ENCODE assay signal across 9 cellular contexts in the genomic region with DNA sequence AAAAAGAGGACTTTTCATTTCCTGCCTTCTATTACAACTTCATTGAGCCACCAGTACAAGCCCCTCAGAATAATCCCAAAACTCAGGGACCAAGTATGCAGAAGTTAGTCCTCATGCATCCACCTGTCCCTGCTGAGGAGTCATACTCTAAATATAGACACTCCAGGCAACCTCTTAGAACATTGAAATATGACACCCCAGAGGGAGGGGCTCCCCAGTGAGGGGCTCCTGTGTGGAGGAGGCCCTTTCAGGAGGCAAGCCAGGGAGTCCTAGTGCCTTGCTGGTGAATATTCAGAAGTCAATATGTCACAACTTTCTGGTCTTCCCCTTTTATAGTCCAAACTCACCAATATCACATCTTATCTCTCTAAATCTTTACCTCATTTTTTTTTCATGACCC. TPM values are rescaled to one million over a fixed set of nuclear protein-coding genes. Genes with fewer than 3 reads are reported as not detected.
DNase-seq lines count a peak whose midpoint lies in the region; ATAC-seq and TF ChIP-seq lines count a peak whose summit lies in the region.
"Had no signal": no experiment of that assay in that cellular context is flagged by ENCODE, and none has a peak within 500 bp of the region (broad histone marks: within the 10 kb centered on the region; RNA-seq: fewer than 3 reads in every experiment).

No MANE protein-coding gene starts in this region.

- no TSS peak for BruUV-seq in OCI-LY7 (replicated peaks; lab: Mats Ljungman, UMichigan)

- peak; percentile 62 for DNase-seq in LHCN-M2 (ENCODE audit: low read depth)
- DNase-seq in OCI-LY7 (ENCODE audit: low spot score) = peak; percentile 9
- peak; percentile 19 for DNase-seq in iPS-NIHi11 (ENCODE audit: low spot score)
- DNase-seq in mucosa of gallbladder (ENCODE audit: low spot score) = no peak
- DNase-seq in left lobe of liver (ENCODE audit: low spot score) = no peak
- DNase-seq: activated CD4-positive, CD25-positive, alpha-beta regulatory T cell treated with anti-CD3 and anti-CD28 coated beads, Interleukin-2, amount 50 U/mL, for 72 hours had no signal

- H3K4me3 ChIP-seq in OCI-LY7 (ENCODE audit: low read depth, low read length, poor library complexity, severe bottlenecking) = no peak overlapping the region
- no peak overlapping the region for H3K4me3 ChIP-seq in gastroesophageal sphincter

- H2AFZ ChIP-seq in OCI-LY7 (ENCODE audit: low read length) = peak overlapping the region; percentile 67; the same call in 1 of the 2 replicates

- no peaks in the 10 kb centered on the region for H3K27me3 ChIP-seq in gastroesophageal sphincter

- ATAC-seq in GM21360 (IDR thresholded peaks at IDR 0.05; ENCODE audit: unreplicated experiment) (peak; percentile 34), left lobe of liver (no peak), HG03520 (IDR thresholded peaks at IDR 0.05; ENCODE audit: unreplicated experiment) (no peak), gastroesophageal sphincter (no peak)

- H3K36me3 ChIP-seq in OCI-LY7 (ENCODE audit: insufficient read depth, low read length) (no peaks in the 10 kb centered on the region), gastroesophageal sphincter (no peaks in the 10 kb centered on the region)

- TF ChIP-seq CTCF in OCI-LY7 (conservative IDR thresholded peaks at IDR 0.05; ENCODE audit: low read length) = no peak
- TF ChIP-seq CTCF in gastroesophageal sphincter (IDR thresholded peaks at IDR 0.05) = no peak

- no peaks in the 10 kb centered on the region for H4K20me1 ChIP-seq in OCI-LY7 (ENCODE audit: insufficient read depth, low read length)

- intact Hi-C loops in OCI-LY7 (cut with micrococcal nuclease; ENCODE audit: unreplicated experiment) = no loop called here

- H3K4me1 ChIP-seq in OCI-LY7 (ENCODE audit: insufficient read depth, low read length, poor library complexity, severe bottlenecking) (peaks cover 31% of the 10 kb centered on the region), gastroesophageal sphincter (peaks cover 0 to 25% (median 0%) of the 10 kb centered on the region in 3 donors)

- H3K27ac ChIP-seq in OCI-LY7 (ENCODE audit: low read depth, low read length, poor library complexity, severe bottlenecking) = no peak overlapping the region
- H3K27ac ChIP-seq in gastroesophageal sphincter = no peak overlapping the region

- TF ChIP-seq EP300 in gastroesophageal sphincter (IDR thresholded peaks at IDR 0.05) = no peak

- POLR2A ChIA-PET in OCI-LY7 (lab: Charles Lee) = no interaction called here

- TF ChIP-seq POLR2A in gastroesophageal sphincter (IDR thresholded peaks at IDR 0.05) = no peak

- H3K9me3 ChIP-seq in OCI-LY7 (ENCODE audit: low read length) (no peaks in the 10 kb centered on the region), gastroesophageal sphincter (no peaks in the 10 kb centered on the region)

- no peaks in the 10 kb centered on the region for H3K9me2 ChIP-seq in OCI-LY7 (ENCODE audit: insufficient read depth, low read length)

- CTCF ChIA-PET in OCI-LY7 (lab: Charles Lee; ENCODE audit: unreplicated experiment) = no interaction called here

- no peak overlapping the region for H3K4me2 ChIP-seq in OCI-LY7 (ENCODE audit: low read length)

- peaks cover 5% of the 10 kb centered on the region; the same call in 1 of the 2 replicates for H3K79me2 ChIP-seq in OCI-LY7 (ENCODE audit: insufficient read depth, low read depth, low read length)

RNA-seq across cellular contexts. Expression of a gene that starts 1.5 kb away (rescaled TPM):
- total RNA-seq in LHCN-M2 (2014; rRNA removed) = 32.8 and 33.5 TPM in 2 replicates
- 94.0 TPM for polyA plus RNA-seq in LHCN-M2 (2012)
- 11.9 and 20.7 TPM in 2 replicates for total RNA-seq in OCI-LY7 (2014; rRNA removed; shearing (Covaris generic))
- 26.0 and 30.8 TPM in 2 replicates for total RNA-seq in OCI-LY7 (2022)
- 39.1 TPM for total RNA-seq in mucosa of gallbladder
- 8.8 TPM for total RNA-seq in left lobe of liver
- total RNA-seq in gastroesophageal sphincter = 10 to 100 TPM; 10.1 to 33.7 (median 18.6) TPM

RNA-seq across cellular contexts. Expression of a gene that starts 3.6 kb away (rescaled TPM):
- total RNA-seq in LHCN-M2 (2014; rRNA removed) (45.4 and 47.0 TPM in 2 replicates), OCI-LY7 (2022) (24.0 and 26.9 TPM in 2 replicates), mucosa of gallbladder (71.3 TPM), left lobe of liver (21.5 TPM), gastroesophageal sphincter (10 to 100 TPM; 52.5 to 60.1 (median 57.8) TPM)
- polyA plus RNA-seq in LHCN-M2 (2012) = 42.7 TPM
- 9.6 and 14.8 TPM in 2 replicates for total RNA-seq in OCI-LY7 (2014; rRNA removed; shearing (Covaris generic))

RNA-seq across cellular contexts. Expression of a gene that starts 40.3 kb away (rescaled TPM):
- total RNA-seq in LHCN-M2 (2014; rRNA removed) (199 and 221 TPM in 2 replicates), OCI-LY7 (2022) (not detected in 2 replicates), mucosa of gallbladder (57.9 TPM), left lobe of liver (2.3 TPM), gastroesophageal sphincter (10 to 100 TPM; 33.7 to 45.4 (median 42.8) TPM)
- polyA plus RNA-seq in LHCN-M2 (2012) = 98.0 TPM
- total RNA-seq in OCI-LY7 (2014; rRNA removed; shearing (Covaris generic)) = not detected in 2 replicates

Comparison
In these comparisons a context has a peak if more than half of its experiments do, and no peak if none do; other contexts are left out.
1. DNase-seq: peak in LHCN-M2 (single experiment), OCI-LY7 (single experiment) and iPS-NIHi11 (single experiment); none in mucosa of gallbladder (single experiment) and left lobe of liver (single experiment).
2. RNA of a gene that starts 40.3 kb away (total RNA-seq): 199 to 221 TPM in LHCN-M2, 57.9 TPM in mucosa of gallbladder (single experiment) and 33.7 to 45.4 TPM in gastroesophageal sphincter; 2.3 TPM in left lobe of liver (single experiment) and not detected in OCI-LY7; every median in the first group is over 10 times any median in the second.